In genomic region chr10:46536781-46537180, GRCh38 we compare ENCODE assay signal across 31 cellular contexts. TPM values are rescaled to one million over a fixed set of nuclear protein-coding genes. Genes with fewer than 3 reads are reported as not detected.
DNase-seq lines count a peak whose midpoint lies in the region; ATAC-seq and TF ChIP-seq lines count a peak whose summit lies in the region.
"Had no signal": no experiment of that assay in that cellular context is flagged by ENCODE, and none has a peak within 500 bp of the region (broad histone marks: within the 10 kb centered on the region; RNA-seq: fewer than 3 reads in every experiment).

No MANE protein-coding gene starts in this region.

- H3K4me1 ChIP-seq in left ventricle myocardium inferior (peaks cover 5% of the 10 kb centered on the region), upper lobe of right lung (peaks cover 16% of the 10 kb centered on the region)

- intact Hi-C loops in left cardiac atrium (cut with DNase I) (no loop called here), left ventricle myocardium inferior (cut with micrococcal nuclease) (no loop called here), posterior cingulate gyrus (cut with DNase I) (no loop called here), upper lobe of right lung (cut with DNase I) (no loop called here)

- peaks cover 19% of the 10 kb centered on the region for H3K4me1 Mint-ChIP-seq in WTC11

- H3K9me3 Mint-ChIP-seq in WTC11: no peaks in the 10 kb centered on the region
- H3K9me3 Mint-ChIP-seq: dendritic cell treated with granulocyte-macrophage colony-stimulating factor and Interleukin-4, amounts not matched to agents 40 ng/mL and 50 ng/mL, for 4 days; natural killer cell treated with Interleukin-12 subunit alpha and Interleukin-12 subunit beta and Interleukin-15 and Interleukin-18, amount 100 ng/mL, for 72 hours had no signal

- TF ChIP-seq CTCF in left ventricle myocardium inferior (IDR thresholded peaks at IDR 0.05; ENCODE audit: borderline replicate concordance) (no peak), WTC11 (IDR thresholded peaks at IDR 0.05) (no peak), upper lobe of right lung (IDR thresholded peaks at IDR 0.05) (no peak)

- H3K9me3 ChIP-seq in left ventricle myocardium inferior (replicated peaks): no peaks in the 10 kb centered on the region
- H3K9me3 ChIP-seq in upper lobe of right lung: no peaks in the 10 kb centered on the region
- H3K9me3 ChIP-seq: lower lobe of right lung, mucosa of descending colon had no signal

- no peaks in the 10 kb centered on the region for H3K36me3 Mint-ChIP-seq in WTC11
- H3K36me3 Mint-ChIP-seq: natural killer cell treated with Interleukin-12 subunit alpha and Interleukin-12 subunit beta and Interleukin-15 and Interleukin-18, amount 100 ng/mL, for 72 hours had no signal

- no peak for ATAC-seq in left cardiac atrium
- ATAC-seq in WTC11: no peak; the same call in 1 of the 2 replicates
- ATAC-seq in upper lobe of right lung: no peak
- no peak for ATAC-seq in HG02870 (IDR thresholded peaks at IDR 0.05; ENCODE audit: unreplicated experiment)
- ATAC-seq: lower lobe of right lung; mucosa of descending colon; natural killer cell treated with Interleukin-12 subunit alpha and Interleukin-12 subunit beta and Interleukin-15 and Interleukin-18, amount 100 ng/mL, for 72 hours; stimulated activated naive CD8-positive, alpha-beta T cell treated with anti-CD3 and anti-CD28 coated beads, Interleukin-15, Interleukin-2, amounts not matched to agents 100 U/mL and 50 U/mL, for 24 hours had no signal

- H3K4me3 ChIP-seq in left ventricle myocardium inferior: no peak overlapping the region
- no peak overlapping the region for H3K4me3 ChIP-seq in upper lobe of right lung
- H3K4me3 ChIP-seq: lower lobe of right lung, mucosa of descending colon had no signal

- no peaks in the 10 kb centered on the region for H3K36me3 ChIP-seq in left ventricle myocardium inferior
- no peaks in the 10 kb centered on the region for H3K36me3 ChIP-seq in upper lobe of right lung
- H3K36me3 ChIP-seq: lower lobe of right lung had no signal

- H3K27ac Mint-ChIP-seq in WTC11: no peak overlapping the region
- H3K27ac Mint-ChIP-seq: B cell; CD8-positive, alpha-beta memory T cell; dendritic cell treated with granulocyte-macrophage colony-stimulating factor and Interleukin-4, amounts not matched to agents 40 ng/mL and 50 ng/mL, for 4 days; natural killer cell treated with Interleukin-12 subunit alpha and Interleukin-12 subunit beta and Interleukin-15 and Interleukin-18, amount 100 ng/mL, for 72 hours had no signal

- CTCF ChIA-PET in WTC11 (lab: Charles Lee): interaction anchor here (4.7 kb wide), 1 partner anchor 309 kb away, joined by 18 read pairs; no protein-coding TSS in a partner anchor

- POLR2A ChIA-PET in WTC11 (lab: Charles Lee): no interaction called here

- H3K27ac ChIP-seq in left ventricle myocardium inferior (replicated peaks): no peak overlapping the region
- no peak overlapping the region for H3K27ac ChIP-seq in upper lobe of right lung
- H3K27ac ChIP-seq: lower lobe of right lung, VCaP had no signal

- H3K4me3 Mint-ChIP-seq in WTC11: no peak overlapping the region
- H3K4me3 Mint-ChIP-seq: B cell; CD8-positive, alpha-beta memory T cell; dendritic cell treated with granulocyte-macrophage colony-stimulating factor and Interleukin-4, amounts not matched to agents 40 ng/mL and 50 ng/mL, for 4 days; natural killer cell treated with Interleukin-12 subunit alpha and Interleukin-12 subunit beta and Interleukin-15 and Interleukin-18, amount 100 ng/mL, for 72 hours had no signal

- peaks cover 9% of the 10 kb centered on the region for H3K27me3 Mint-ChIP-seq in WTC11 (ENCODE audit: low read depth)

- H3K27me3 ChIP-seq in left ventricle myocardium inferior (ENCODE audit: low read depth) (peaks cover 90% of the 10 kb centered on the region), upper lobe of right lung (peaks cover 7% of the 10 kb centered on the region)

- DNase-seq in left cardiac atrium: peak; percentile 9
- DNase-seq in left ventricle myocardium inferior: no peak
- peak; percentile 14 for DNase-seq in WTC11 (ENCODE audit: low spot score)
- peak in 6 of 10 donors; percentile 4 to 69 (median 35) for DNase-seq in posterior cingulate gyrus
- DNase-seq in upper lobe of right lung: peak; percentile 60
- no peak for DNase-seq in NCI-H2171 (lab: John Stamatoyannopoulos, UW)
- no peak for DNase-seq in NCI-H226
- DNase-seq: activated CD4-positive, alpha-beta T cell treated with anti-CD3 and anti-CD28 coated beads for 4 hours; activated gamma-delta T cell treated with Interleukin-2 at 50 U/mL for 16 hours; central memory CD4-positive, alpha-beta T cell; DMS153; HCEC 1CT; NCI-H146; NCI-H2107; NCI-H446 treated with DMSO at 0.1 percent for 48 hours; NCI-H774; small intestine; stimulated activated CD4-positive, alpha-beta T cell treated with anti-CD3 and anti-CD28 coated beads, Interleukin-1b, Interleukin-23, amount 100 ng/mL, for 48 hours; stimulated activated naive CD8-positive, alpha-beta T cell treated with anti-CD3 and anti-CD28 coated beads, Interleukin-15, Interleukin-2, amounts not matched to agents 100 U/mL and 50 U/mL, for 24 hours; T1000 had no signal

TF ChIP-seq in WTC11, 78 proteins besides CTCF, POLR2A, EP300 and RAD21 (continues in another document):
- TF ChIP-seq RORB (CRISPR knock-in tag; IDR thresholded peaks at IDR 0.05) (no peak), ATF6 (CRISPR knock-in tag; IDR thresholded peaks at IDR 0.05) (no peak), MXD4 (CRISPR knock-in tag; IDR thresholded peaks at IDR 0.05; ENCODE audit: borderline replicate concordance) (no peak), AFF4 (CRISPR knock-in tag; IDR thresholded peaks at IDR 0.05; ENCODE audit: borderline replicate concordance) (no peak), MLX (CRISPR knock-in tag; IDR thresholded peaks at IDR 0.05) (no peak)

RNA-seq across cellular contexts. Expression of gene GPRIN2, which starts 19.7 kb away (rescaled TPM):
- total RNA-seq in left cardiac atrium (not detected), left ventricle myocardium inferior (not detected), WTC11 (2021) (17.5 to 22.5 TPM (median 20.9 TPM) in 3 replicates), upper lobe of right lung (56.2 TPM)
- total RNA-seq: B cell; CD8-positive, alpha-beta memory T cell; fibroblast of villous mesenchyme; natural killer cell treated with Interleukin-12 subunit alpha and Interleukin-12 subunit beta and Interleukin-15 and Interleukin-18, amount 100 ng/mL, for 72 hours; RPMI7951; SK-MEL-5 had no signal

RNA-seq across cellular contexts. Expression of gene SYT15, which starts 42.1 kb away (rescaled TPM):
- total RNA-seq in left cardiac atrium: 1 to 10 TPM; 4.6 to 4.9 TPM
- 1.9 TPM for total RNA-seq in left ventricle myocardium inferior
- 1.2 to 1.6 TPM (median 1.5 TPM) in 3 replicates for total RNA-seq in WTC11 (2021)
- 45.4 TPM for total RNA-seq in upper lobe of right lung
- total RNA-seq: SK-MEL-5 had no signal

Comparison
In these comparisons a context has a peak if more than half of its experiments do, and no peak if none do; other contexts are left out.
1. DNase-seq: peak in left cardiac atrium (single experiment), WTC11 (single experiment), posterior cingulate gyrus (6 of 10) and upper lobe of right lung (single experiment); none in left ventricle myocardium inferior (single experiment), NCI-H2171 (single experiment) and NCI-H226 (single experiment).
2. RNA of gene GPRIN2, which starts 19.7 kb away (total RNA-seq): 56.2 TPM in upper lobe of right lung (single experiment) and 17.5 to 22.5 TPM in WTC11; not detected in left cardiac atrium and not detected in left ventricle myocardium inferior (single experiment); every median in the first group is over 10 times any median in the second.